In the genomic region with DNA sequence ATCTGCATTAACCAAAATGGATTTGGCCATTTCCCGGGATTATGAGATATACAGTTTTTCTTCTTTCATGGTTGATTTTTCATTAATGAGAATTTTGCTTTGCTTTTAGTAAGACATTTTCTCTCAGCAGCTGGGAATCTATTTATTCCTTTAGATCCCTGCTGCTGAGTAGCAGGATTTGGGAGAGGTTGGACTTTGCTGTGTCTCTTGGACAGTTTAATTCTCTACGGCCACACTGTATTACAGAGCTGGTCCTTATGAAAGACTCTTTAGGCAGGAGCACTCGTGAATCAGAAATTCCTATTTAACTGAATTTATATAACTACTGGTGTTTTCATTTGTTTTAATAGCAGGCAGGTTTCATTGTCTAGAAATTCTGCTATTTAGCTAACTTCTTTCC, we compare ENCODE assay signal across 2 cellular contexts.
TF ChIP-seq lines count a peak whose summit lies in the region.

No MANE protein-coding gene starts in this region.

TF ChIP-seq in SK-N-SH, 30 proteins besides CTCF, POLR2A, EP300 and RAD21 (continued from another document):
- TF ChIP-seq, protein P1, sequence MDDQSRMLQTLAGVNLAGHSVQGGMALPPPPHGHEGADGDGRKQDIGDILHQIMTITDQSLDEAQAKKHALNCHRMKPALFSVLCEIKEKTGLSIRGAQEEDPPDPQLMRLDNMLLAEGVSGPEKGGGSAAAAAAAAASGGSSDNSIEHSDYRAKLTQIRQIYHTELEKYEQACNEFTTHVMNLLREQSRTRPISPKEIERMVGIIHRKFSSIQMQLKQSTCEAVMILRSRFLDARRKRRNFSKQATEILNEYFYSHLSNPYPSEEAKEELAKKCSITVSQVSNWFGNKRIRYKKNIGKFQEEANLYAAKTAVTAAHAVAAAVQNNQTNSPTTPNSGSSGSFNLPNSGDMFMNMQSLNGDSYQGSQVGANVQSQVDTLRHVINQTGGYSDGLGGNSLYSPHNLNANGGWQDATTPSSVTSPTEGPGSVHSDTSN (IDR thresholded peaks at IDR 0.05), result no peak
- TF ChIP-seq, protein P2, sequence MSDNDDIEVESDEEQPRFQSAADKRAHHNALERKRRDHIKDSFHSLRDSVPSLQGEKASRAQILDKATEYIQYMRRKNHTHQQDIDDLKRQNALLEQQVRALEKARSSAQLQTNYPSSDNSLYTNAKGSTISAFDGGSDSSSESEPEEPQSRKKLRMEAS (IDR thresholded peaks at IDR 0.05; ENCODE audit: low read depth), result no peak
- TF ChIP-seq MEF2A (IDR thresholded peaks at IDR 0.05; ENCODE audit: borderline replicate concordance, low read depth), result no peak

TF ChIP-seq in SK-N-SH treated with all-trans-retinoic acid at 6 μM for 48 hours, 23 proteins besides CTCF, POLR2A, EP300 and RAD21 (continued from another document):
- TF ChIP-seq, protein P3, sequence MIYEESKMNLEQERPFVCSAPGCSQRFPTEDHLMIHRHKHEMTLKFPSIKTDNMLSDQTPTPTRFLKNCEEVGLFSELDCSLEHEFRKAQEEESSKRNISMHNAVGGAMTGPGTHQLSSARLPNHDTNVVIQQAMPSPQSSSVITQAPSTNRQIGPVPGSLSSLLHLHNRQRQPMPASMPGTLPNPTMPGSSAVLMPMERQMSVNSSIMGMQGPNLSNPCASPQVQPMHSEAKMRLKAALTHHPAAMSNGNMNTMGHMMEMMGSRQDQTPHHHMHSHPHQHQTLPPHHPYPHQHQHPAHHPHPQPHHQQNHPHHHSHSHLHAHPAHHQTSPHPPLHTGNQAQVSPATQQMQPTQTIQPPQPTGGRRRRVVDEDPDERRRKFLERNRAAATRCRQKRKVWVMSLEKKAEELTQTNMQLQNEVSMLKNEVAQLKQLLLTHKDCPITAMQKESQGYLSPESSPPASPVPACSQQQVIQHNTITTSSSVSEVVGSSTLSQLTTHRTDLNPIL (CRISPR knock-in tag; IDR thresholded peaks at IDR 0.05; ENCODE audit: low read depth), result no peak
- TF ChIP-seq, protein P4, sequence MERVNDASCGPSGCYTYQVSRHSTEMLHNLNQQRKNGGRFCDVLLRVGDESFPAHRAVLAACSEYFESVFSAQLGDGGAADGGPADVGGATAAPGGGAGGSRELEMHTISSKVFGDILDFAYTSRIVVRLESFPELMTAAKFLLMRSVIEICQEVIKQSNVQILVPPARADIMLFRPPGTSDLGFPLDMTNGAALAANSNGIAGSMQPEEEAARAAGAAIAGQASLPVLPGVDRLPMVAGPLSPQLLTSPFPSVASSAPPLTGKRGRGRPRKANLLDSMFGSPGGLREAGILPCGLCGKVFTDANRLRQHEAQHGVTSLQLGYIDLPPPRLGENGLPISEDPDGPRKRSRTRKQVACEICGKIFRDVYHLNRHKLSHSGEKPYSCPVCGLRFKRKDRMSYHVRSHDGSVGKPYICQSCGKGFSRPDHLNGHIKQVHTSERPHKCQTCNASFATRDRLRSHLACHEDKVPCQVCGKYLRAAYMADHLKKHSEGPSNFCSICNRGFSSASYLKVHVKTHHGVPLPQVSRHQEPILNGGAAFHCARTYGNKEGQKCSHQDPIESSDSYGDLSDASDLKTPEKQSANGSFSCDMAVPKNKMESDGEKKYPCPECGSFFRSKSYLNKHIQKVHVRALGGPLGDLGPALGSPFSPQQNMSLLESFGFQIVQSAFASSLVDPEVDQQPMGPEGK (CRISPR knock-in tag; IDR thresholded peaks at IDR 0.05; ENCODE audit: borderline replicate concordance), result no peak
- TF ChIP-seq TCF4 (CRISPR knock-in tag; IDR thresholded peaks at IDR 0.05; ENCODE audit: borderline replicate concordance) (no peak), ZNF8 (CRISPR knock-in tag; IDR thresholded peaks at IDR 0.05) (no peak)
- TF ChIP-seq, protein P5, sequence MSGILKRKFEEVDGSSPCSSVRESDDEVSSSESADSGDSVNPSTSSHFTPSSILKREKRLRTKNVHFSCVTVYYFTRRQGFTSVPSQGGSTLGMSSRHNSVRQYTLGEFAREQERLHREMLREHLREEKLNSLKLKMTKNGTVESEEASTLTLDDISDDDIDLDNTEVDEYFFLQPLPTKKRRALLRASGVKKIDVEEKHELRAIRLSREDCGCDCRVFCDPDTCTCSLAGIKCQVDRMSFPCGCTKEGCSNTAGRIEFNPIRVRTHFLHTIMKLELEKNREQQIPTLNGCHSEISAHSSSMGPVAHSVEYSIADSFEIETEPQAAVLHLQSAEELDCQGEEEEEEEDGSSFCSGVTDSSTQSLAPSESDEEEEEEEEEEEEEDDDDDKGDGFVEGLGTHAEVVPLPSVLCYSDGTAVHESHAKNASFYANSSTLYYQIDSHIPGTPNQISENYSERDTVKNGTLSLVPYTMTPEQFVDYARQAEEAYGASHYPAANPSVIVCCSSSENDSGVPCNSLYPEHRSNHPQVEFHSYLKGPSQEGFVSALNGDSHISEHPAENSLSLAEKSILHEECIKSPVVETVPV (CRISPR knock-in tag; IDR thresholded peaks at IDR 0.05), result no peak
